In the genomic region with DNA sequence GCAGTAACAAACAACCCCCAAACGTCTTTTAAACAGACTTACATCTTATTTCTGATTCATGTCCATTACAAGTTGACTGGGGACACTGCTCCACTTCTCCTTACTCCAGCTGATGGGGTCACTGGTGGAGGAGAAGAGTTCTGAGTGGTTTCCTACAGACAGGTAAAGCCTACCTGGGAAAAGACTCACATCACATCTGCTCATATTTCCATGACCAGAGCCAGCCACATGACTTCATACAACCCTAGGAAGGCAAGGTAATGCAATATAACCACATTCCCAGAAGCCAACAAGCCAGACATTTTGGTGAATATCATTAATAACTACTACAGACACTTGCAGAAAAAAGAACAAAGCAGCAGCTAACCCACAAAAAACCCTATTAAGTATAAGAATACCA, we compare ENCODE assay signal across 37 cellular contexts.
"Had no signal": no experiment of that assay in that cellular context is flagged by ENCODE, and none has a peak within 500 bp of the region (broad histone marks: within the 10 kb centered on the region; RNA-seq: fewer than 3 reads in every experiment).

No MANE protein-coding gene starts in this region.

- DNase-seq: activated effector memory CD4-positive, alpha-beta T cell treated with anti-CD3 and anti-CD28 coated beads, Interleukin-2, amount 50 U/mL, for 16 hours; activated effector memory CD4-positive, alpha-beta T cell treated with Interleukin-2 at 50 U/mL for 16 hours; activated gamma-delta T cell; activated gamma-delta T cell treated with Interleukin-2 at 50 U/mL for 16 hours; activated naive CD4-positive, alpha-beta T cell; activated naive CD4-positive, alpha-beta T cell treated with anti-CD3 and anti-CD28 coated beads for 36 hours; activated naive CD4-positive, alpha-beta T cell treated with anti-CD3 and anti-CD28 coated beads, Interleukin-2, amount 10 ng/mL, durations not matched to agents 7 days and 5 days; activated naive CD4-positive, alpha-beta T cell treated with anti-CD3 and anti-CD28 coated beads, Interleukin-2, amount 50 U/mL, for 16 hours; activated naive CD4-positive, alpha-beta T cell treated with Interleukin-2 at 50 U/mL for 16 hours; activated naive CD8-positive, alpha-beta T cell treated with anti-CD3 and anti-CD28 coated beads for 36 hours; activated naive CD8-positive, alpha-beta T cell treated with anti-CD3 and anti-CD28 coated beads, Interleukin-2, amount 10 ng/mL, durations not matched to agents 7 days and 5 days; activated naive CD8-positive, alpha-beta T cell treated with anti-CD3 and anti-CD28 coated beads, Interleukin-2, amount 50 U/mL, for 24 hours; activated T-cell treated with anti-CD3 and anti-CD28 coated beads, Interleukin-2, amount 50 U/mL, for 1 hour; activated T-cell treated with anti-CD3 and anti-CD28 coated beads, Interleukin-2, amount 50 U/mL, for 24 hours; activated T-cell treated with anti-CD3 and anti-CD28 coated beads, Interleukin-2, amount 50 U/mL, for 4 hours; activated T-cell treated with anti-CD3 and anti-CD28 coated beads, Interleukin-2, amount 50 U/mL, for 48 hours; activated T-cell treated with anti-CD3 and anti-CD28 coated beads, Interleukin-2, amount 50 U/mL, for 72 hours; adrenal gland; amniotic stem cell; amygdala; anterior cingulate cortex; aorta; brain microvascular endothelial cell; caudate nucleus; central memory CD4-positive, alpha-beta T cell; cerebellar nuclear complex had no signal

- H3K9me3 ChIP-seq: adrenal gland, ascending aorta, breast epithelium had no signal

- H3K4me3 Mint-ChIP-seq: activated naive CD4-positive, alpha-beta T cell treated with anti-CD3 and anti-CD28 coated beads for 36 hours; activated naive CD4-positive, alpha-beta T cell treated with anti-CD3 and anti-CD28 coated beads, Interleukin-2, amount 10 ng/mL, durations not matched to agents 7 days and 5 days; activated naive CD4-positive, alpha-beta T cell treated with anti-CD3 and anti-CD28 coated beads, Interleukin-2, amount 50 U/mL, for 24 hours; activated naive CD8-positive, alpha-beta T cell; activated naive CD8-positive, alpha-beta T cell treated with anti-CD3 and anti-CD28 coated beads for 36 hours; activated naive CD8-positive, alpha-beta T cell treated with anti-CD3 and anti-CD28 coated beads, Interleukin-2, amount 10 ng/mL, durations not matched to agents 7 days and 5 days; activated naive CD8-positive, alpha-beta T cell treated with anti-CD3 and anti-CD28 coated beads, Interleukin-2, amount 50 U/mL, for 24 hours; activated T-cell treated with anti-CD3 and anti-CD28 coated beads, Interleukin-2, amount 50 U/mL, for 24 hours; activated T-cell treated with anti-CD3 and anti-CD28 coated beads, Interleukin-2, amount 50 U/mL, for 4 hours; activated T-cell treated with anti-CD3 and anti-CD28 coated beads, Interleukin-2, amount 50 U/mL, for 72 hours; activated T-helper 1 cell treated with anti-CD3 and anti-CD28 coated beads, Interleukin-12 subunit alpha, Interleukin-12 subunit beta, Interleukin-2, Interleukin-4 antibody, amounts not matched to agents 30 ng/mL and 10 ng/mL and 1 ng/mL, durations not matched to agents 14 hours and 24 hours and 36 hours; activated T-helper 17 cell treated with anti-CD3 and anti-CD28 coated beads, Interleukin-2, amount 50 U/mL, for 72 hours; brain; central memory CD8-positive, alpha-beta T cell had no signal

- H3K27ac Mint-ChIP-seq: activated naive CD4-positive, alpha-beta T cell treated with anti-CD3 and anti-CD28 coated beads for 36 hours; activated naive CD4-positive, alpha-beta T cell treated with anti-CD3 and anti-CD28 coated beads, Interleukin-2, amount 10 ng/mL, durations not matched to agents 7 days and 5 days; activated naive CD4-positive, alpha-beta T cell treated with anti-CD3 and anti-CD28 coated beads, Interleukin-2, amount 50 U/mL, for 24 hours; activated naive CD4-positive, alpha-beta T cell treated with anti-CD3 and anti-CD28 coated beads, Interleukin-2, amount 50 U/mL, for 72 hours; activated naive CD8-positive, alpha-beta T cell; activated naive CD8-positive, alpha-beta T cell treated with anti-CD3 and anti-CD28 coated beads for 36 hours; activated naive CD8-positive, alpha-beta T cell treated with anti-CD3 and anti-CD28 coated beads, Interleukin-2, amount 10 ng/mL, durations not matched to agents 7 days and 5 days; activated naive CD8-positive, alpha-beta T cell treated with anti-CD3 and anti-CD28 coated beads, Interleukin-2, amount 50 U/mL, for 24 hours; activated T-cell treated with anti-CD3 and anti-CD28 coated beads, Interleukin-2, amount 50 U/mL, for 24 hours; activated T-cell treated with anti-CD3 and anti-CD28 coated beads, Interleukin-2, amount 50 U/mL, for 72 hours; activated T-helper 1 cell treated with anti-CD3 and anti-CD28 coated beads, Interleukin-12 subunit alpha, Interleukin-12 subunit beta, Interleukin-2, Interleukin-4 antibody, amounts not matched to agents 30 ng/mL and 10 ng/mL and 1 ng/mL, durations not matched to agents 14 hours and 24 hours and 36 hours; activated T-helper 17 cell treated with anti-CD3 and anti-CD28 coated beads, Interleukin-2, amount 50 U/mL, for 72 hours; activated T-helper 2 cell treated with anti-CD3 and anti-CD28 coated beads, Interferon-gamma antibody, Interleukin-2, Interleukin-4, amounts not matched to agents 10 μg/mL and 5 μg/mL and 100 μg/mL, durations not matched to agents 14 hours and 24 hours and 36 hours; brain had no signal

- H3K27me3 ChIP-seq: ascending aorta, brain microvascular endothelial cell, breast epithelium had no signal

- H3K36me3 ChIP-seq: adrenal gland, ascending aorta, brain microvascular endothelial cell, breast epithelium, cardiac muscle cell had no signal

- H3K36me3 Mint-ChIP-seq: activated naive CD4-positive, alpha-beta T cell treated with anti-CD3 and anti-CD28 coated beads, Interleukin-2, amount 10 ng/mL, durations not matched to agents 7 days and 5 days; activated naive CD4-positive, alpha-beta T cell treated with anti-CD3 and anti-CD28 coated beads, Interleukin-2, amount 50 U/mL, for 24 hours; activated naive CD8-positive, alpha-beta T cell; activated naive CD8-positive, alpha-beta T cell treated with anti-CD3 and anti-CD28 coated beads for 36 hours; activated naive CD8-positive, alpha-beta T cell treated with anti-CD3 and anti-CD28 coated beads, Interleukin-2, amount 10 ng/mL, durations not matched to agents 7 days and 5 days; brain had no signal

- H3K9me3 Mint-ChIP-seq: activated naive CD4-positive, alpha-beta T cell treated with anti-CD3 and anti-CD28 coated beads for 36 hours; activated naive CD4-positive, alpha-beta T cell treated with anti-CD3 and anti-CD28 coated beads, Interleukin-2, amount 10 ng/mL, durations not matched to agents 7 days and 5 days; activated naive CD4-positive, alpha-beta T cell treated with anti-CD3 and anti-CD28 coated beads, Interleukin-2, amount 50 U/mL, for 24 hours; activated naive CD4-positive, alpha-beta T cell treated with anti-CD3 and anti-CD28 coated beads, Interleukin-2, amount 50 U/mL, for 72 hours; activated naive CD8-positive, alpha-beta T cell treated with anti-CD3 and anti-CD28 coated beads for 36 hours; activated naive CD8-positive, alpha-beta T cell treated with anti-CD3 and anti-CD28 coated beads, Interleukin-2, amount 50 U/mL, for 24 hours; activated T-cell treated with anti-CD3 and anti-CD28 coated beads, Interleukin-2, amount 50 U/mL, for 24 hours; activated T-cell treated with anti-CD3 and anti-CD28 coated beads, Interleukin-2, amount 50 U/mL, for 4 hours; activated T-cell treated with anti-CD3 and anti-CD28 coated beads, Interleukin-2, amount 50 U/mL, for 72 hours; activated T-helper 1 cell treated with anti-CD3 and anti-CD28 coated beads, Interleukin-12 subunit alpha, Interleukin-12 subunit beta, Interleukin-2, Interleukin-4 antibody, amounts not matched to agents 30 ng/mL and 10 ng/mL and 1 ng/mL, durations not matched to agents 14 hours and 24 hours and 36 hours; activated T-helper 17 cell treated with anti-CD3 and anti-CD28 coated beads, Interleukin-2, amount 50 U/mL, for 72 hours; activated T-helper 2 cell treated with anti-CD3 and anti-CD28 coated beads, Interferon-gamma antibody, Interleukin-2, Interleukin-4, amounts not matched to agents 10 μg/mL and 5 μg/mL and 100 μg/mL, durations not matched to agents 14 hours and 24 hours and 36 hours; central memory CD8-positive, alpha-beta T cell had no signal

- H3K4me1 ChIP-seq: adrenal gland, ascending aorta, breast epithelium had no signal

- H3K27me3 Mint-ChIP-seq: activated naive CD4-positive, alpha-beta T cell treated with anti-CD3 and anti-CD28 coated beads, Interleukin-2, amount 10 ng/mL, durations not matched to agents 7 days and 5 days had no signal

- H3K4me1 Mint-ChIP-seq: activated naive CD4-positive, alpha-beta T cell treated with anti-CD3 and anti-CD28 coated beads, Interleukin-2, amount 10 ng/mL, durations not matched to agents 7 days and 5 days; activated naive CD4-positive, alpha-beta T cell treated with anti-CD3 and anti-CD28 coated beads, Interleukin-2, amount 50 U/mL, for 24 hours; activated naive CD8-positive, alpha-beta T cell treated with anti-CD3 and anti-CD28 coated beads for 36 hours; activated naive CD8-positive, alpha-beta T cell treated with anti-CD3 and anti-CD28 coated beads, Interleukin-2, amount 10 ng/mL, durations not matched to agents 7 days and 5 days; activated naive CD8-positive, alpha-beta T cell treated with anti-CD3 and anti-CD28 coated beads, Interleukin-2, amount 50 U/mL, for 24 hours; activated T-helper 17 cell treated with anti-CD3 and anti-CD28 coated beads, Interleukin-2, amount 50 U/mL, for 72 hours; brain; central memory CD8-positive, alpha-beta T cell had no signal

- H3K27ac ChIP-seq: adrenal gland, ascending aorta, brain microvascular endothelial cell, breast epithelium, cardiac muscle cell had no signal

- ATAC-seq: activated naive CD4-positive, alpha-beta T cell treated with anti-CD3 and anti-CD28 coated beads, Interleukin-2, amount 50 U/mL, for 72 hours; activated naive CD8-positive, alpha-beta T cell treated with anti-CD3 and anti-CD28 coated beads, Interleukin-2, amount 50 U/mL, for 24 hours; activated T-cell treated with anti-CD3 and anti-CD28 coated beads, Interleukin-2, amount 50 U/mL, for 4 hours; activated T-cell treated with anti-CD3 and anti-CD28 coated beads, Interleukin-2, amount 50 U/mL, for 72 hours; activated T-helper 17 cell treated with anti-CD3 and anti-CD28 coated beads, Interleukin-2, amount 50 U/mL, for 72 hours had no signal

- H3K4me3 ChIP-seq: adrenal gland, ascending aorta, breast epithelium, cardiac muscle cell had no signal
